ENCODE assay signal across 28 cellular contexts in the genomic region with DNA sequence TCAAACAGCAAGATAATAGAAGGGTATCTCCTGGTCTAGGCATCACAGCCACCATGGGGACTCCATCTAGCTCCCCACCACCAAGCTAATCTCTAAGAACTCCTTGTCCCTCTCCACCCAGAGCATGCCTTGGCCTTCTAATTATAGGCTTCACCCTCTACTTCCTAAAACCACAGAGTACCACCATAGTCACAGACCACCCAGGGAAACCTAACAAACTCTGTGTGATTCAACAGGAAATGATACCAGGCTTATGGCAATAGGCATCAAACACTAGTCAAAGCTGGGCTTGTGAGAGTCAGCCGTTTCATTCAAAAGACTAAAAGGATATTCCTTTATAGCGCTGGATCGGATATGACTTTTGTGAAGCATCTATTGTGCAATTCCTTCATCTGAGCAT.
"Had no signal": no experiment of that assay in that cellular context is flagged by ENCODE, and none has a peak within 500 bp of the region (broad histone marks: within the 10 kb centered on the region; RNA-seq: fewer than 3 reads in every experiment).

No MANE protein-coding gene starts in this region.

- H3K9me3 Mint-ChIP-seq: natural killer cell treated with Interleukin-12 subunit alpha and Interleukin-12 subunit beta and Interleukin-15 and Interleukin-18, amount 100 ng/mL, for 72 hours; stimulated activated naive CD8-positive, alpha-beta T cell treated with anti-CD3 and anti-CD28 coated beads, Interleukin-15, Interleukin-2, amounts not matched to agents 100 ng/mL and 50 ng/mL, for 24 hours had no signal

- H3K27ac Mint-ChIP-seq: natural killer cell treated with Interleukin-12 subunit alpha and Interleukin-12 subunit beta and Interleukin-15 and Interleukin-18, amount 100 ng/mL, for 72 hours; nephron progenitor cell; stimulated activated effector memory CD8-positive, alpha-beta T cell treated with anti-CD3 and anti-CD28 coated beads, Interleukin-12 subunit alpha, Interleukin-12 subunit beta, amount 100 ng/mL, for 72 hours; stimulated activated naive B cell treated with anti-CD40 and anti-IgM and Interleukin-4, amounts not matched to agents 10 μg/mL and 1 μg/mL and 100 μg/mL, for 72 hours; stimulated activated naive CD8-positive, alpha-beta T cell treated with anti-CD3 and anti-CD28 coated beads, Interleukin-15, Interleukin-2, amounts not matched to agents 100 ng/mL and 50 ng/mL, for 24 hours had no signal

- H3K27me3 ChIP-seq: neutrophil, right atrium auricular region, right lobe of liver, sigmoid colon, stomach, thyroid gland, tibial nerve, upper lobe of left lung, vagina had no signal

- H3K36me3 Mint-ChIP-seq: natural killer cell treated with Interleukin-12 subunit alpha and Interleukin-12 subunit beta and Interleukin-15 and Interleukin-18, amount 100 ng/mL, for 72 hours; stimulated activated effector memory CD8-positive, alpha-beta T cell treated with anti-CD3 and anti-CD28 coated beads, Interleukin-12 subunit alpha, Interleukin-12 subunit beta, amount 100 ng/mL, for 72 hours; stimulated activated naive B cell treated with anti-CD40 and anti-IgM and Interleukin-4, amounts not matched to agents 10 μg/mL and 1 μg/mL and 100 μg/mL, for 72 hours had no signal

- DNase-seq: nephron progenitor cell; nucleus accumbens; pancreas; retina; right lobe of liver; sigmoid colon; small intestine; stimulated activated CD4-positive, alpha-beta T cell treated with anti-CD3 and anti-CD28 coated beads, Interleukin-15, amount 100 ng/mL, for 24 hours; stimulated activated CD4-positive, alpha-beta T cell treated with anti-CD3 and anti-CD28 coated beads, Interleukin-2, amount 100 ng/mL, for 24 hours; stimulated activated CD4-positive, alpha-beta T cell treated with anti-CD3 and anti-CD28 coated beads, Interleukin-2, amount 100 ng/mL, for 48 hours; stimulated activated CD4-positive, alpha-beta T cell treated with anti-CD3 and anti-CD28 coated beads, Interleukin-4, amount 100 ng/mL, for 24 hours; stimulated activated naive B cell treated with anti-CD40 and anti-IgM and Interleukin-4, amounts not matched to agents 10 μg/mL and 1 μg/mL and 100 μg/mL, for 72 hours; stimulated activated naive CD4-positive, alpha-beta T cell treated with Interleukin-2 at 50 U/mL for 16 hours; stomach; thyroid gland; trophoblast cell; upper lobe of left lung had no signal

- H3K4me1 Mint-ChIP-seq: nephron progenitor cell; neural crest cell; stimulated activated effector memory CD8-positive, alpha-beta T cell treated with anti-CD3 and anti-CD28 coated beads, Interleukin-12 subunit alpha, Interleukin-12 subunit beta, amount 100 ng/mL, for 72 hours; stimulated activated naive B cell treated with anti-CD40 and anti-IgM and Interleukin-4, amounts not matched to agents 10 μg/mL and 1 μg/mL and 100 μg/mL, for 72 hours had no signal

- H3K9me3 ChIP-seq: neutrophil, pancreas, prostate gland, right lobe of liver, sigmoid colon, thoracic aorta, thyroid gland, tibial nerve, vagina had no signal

- ATAC-seq: natural killer cell treated with Interleukin-12 subunit alpha and Interleukin-12 subunit beta and Interleukin-15 and Interleukin-18, amount 100 ng/mL, for 72 hours; pancreas; right lobe of liver; stimulated activated effector memory CD8-positive, alpha-beta T cell treated with anti-CD3 and anti-CD28 coated beads, Interleukin-12 subunit alpha, Interleukin-12 subunit beta, amount 100 ng/mL, for 72 hours; stimulated activated naive B cell treated with anti-CD40 and anti-IgM and Interleukin-4, amounts not matched to agents 10 μg/mL and 1 μg/mL and 100 μg/mL, for 72 hours had no signal

- H3K27me3 Mint-ChIP-seq: natural killer cell treated with Interleukin-12 subunit alpha and Interleukin-12 subunit beta and Interleukin-15 and Interleukin-18, amount 100 ng/mL, for 72 hours; stimulated activated naive B cell treated with anti-CD40 and anti-IgM and Interleukin-4, amounts not matched to agents 10 μg/mL and 1 μg/mL and 100 μg/mL, for 72 hours; stimulated activated naive CD8-positive, alpha-beta T cell treated with anti-CD3 and anti-CD28 coated beads, Interleukin-15, Interleukin-2, amounts not matched to agents 100 ng/mL and 50 ng/mL, for 24 hours had no signal

- H3K4me3 Mint-ChIP-seq: natural killer cell treated with Interleukin-12 subunit alpha and Interleukin-12 subunit beta and Interleukin-15 and Interleukin-18, amount 100 ng/mL, for 72 hours; nephron progenitor cell; neural crest cell; stimulated activated effector memory CD8-positive, alpha-beta T cell treated with anti-CD3 and anti-CD28 coated beads, Interleukin-12 subunit alpha, Interleukin-12 subunit beta, amount 100 ng/mL, for 72 hours; stimulated activated naive B cell treated with anti-CD40 and anti-IgM and Interleukin-4, amounts not matched to agents 10 μg/mL and 1 μg/mL and 100 μg/mL, for 72 hours; stimulated activated naive CD8-positive, alpha-beta T cell treated with anti-CD3 and anti-CD28 coated beads, Interleukin-15, Interleukin-2, amounts not matched to agents 100 ng/mL and 50 ng/mL, for 24 hours had no signal

- H3K36me3 ChIP-seq: neutrophil, pancreas, prostate gland, right atrium auricular region, right lobe of liver, sigmoid colon, stomach, thoracic aorta, thyroid gland, tibial nerve, upper lobe of left lung, vagina had no signal

- H3K4me3 ChIP-seq: pancreas, prostate gland, right atrium auricular region, right lobe of liver, sigmoid colon, stomach, thoracic aorta, thyroid gland, tibial nerve, upper lobe of left lung, vagina had no signal

- H3K27ac ChIP-seq: neutrophil, pancreas, prostate gland, right atrium auricular region, right lobe of liver, sigmoid colon, stomach, thoracic aorta, thyroid gland, tibial nerve, upper lobe of left lung, vagina had no signal

- FAIRE-seq: pancreas, small intestine, urothelium cell line had no signal

- H3K4me1 ChIP-seq: pancreas, prostate gland, right atrium auricular region, right lobe of liver, sigmoid colon, stomach, thyroid gland, tibial nerve, upper lobe of left lung, vagina had no signal
